21 cellular contexts compared by ENCODE assay signal in the genomic region with DNA sequence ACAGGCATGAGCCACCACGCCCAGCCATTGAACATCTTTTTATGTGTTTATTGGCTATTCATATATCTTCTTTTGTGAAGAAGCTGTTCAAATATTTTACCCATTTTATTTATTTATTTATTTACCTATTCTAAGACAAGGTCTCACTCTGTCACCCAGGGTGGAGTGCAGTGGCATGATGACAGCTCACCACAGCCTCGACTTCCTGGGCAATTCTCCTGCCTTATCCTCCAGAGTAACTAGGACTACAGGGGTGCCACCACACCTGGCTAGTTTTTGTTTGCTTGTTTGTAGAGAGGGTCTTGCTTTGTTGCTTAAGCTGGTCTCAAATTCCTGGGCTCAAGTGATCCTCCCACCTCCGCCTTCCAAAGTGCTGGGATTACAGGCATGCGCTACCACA. TPM values are rescaled to one million over a fixed set of nuclear protein-coding genes. Genes with fewer than 3 reads are reported as not detected.
DNase-seq lines count a peak whose midpoint lies in the region; ATAC-seq and TF ChIP-seq lines count a peak whose summit lies in the region.
"Had no signal": no experiment of that assay in that cellular context is flagged by ENCODE, and none has a peak within 500 bp of the region (broad histone marks: within the 10 kb centered on the region; RNA-seq: fewer than 3 reads in every experiment).

No MANE protein-coding gene starts in this region.

- no peak for TF ChIP-seq CTCF in smooth muscle cell (IDR thresholded peaks at IDR 0.05; ENCODE audit: borderline replicate concordance, insufficient read depth, poor library complexity, severe bottlenecking)

- H3K4me3 Mint-ChIP-seq in T-helper 1 cell treated with Interleukin-12 subunit alpha and Interleukin-12 subunit beta and Interleukin-4 antibody, amounts not matched to agents 30 μg/mL and 1 μg/mL, for 36 hours, result peak overlapping the region; percentile 35
- H3K4me3 Mint-ChIP-seq in IgD-negative memory B cell, result peak overlapping the region in 3 of 4 donors; percentile 46 to 75 (median 69)
- peak overlapping the region; percentile 39 to 75 for H3K4me3 Mint-ChIP-seq in activated T-cell treated with anti-CD3 and anti-CD28 coated beads, Interleukin-2, amount 50 U/mL, for 72 hours
- peak overlapping the region; percentile 50 for H3K4me3 Mint-ChIP-seq in memory B cell
- H3K4me3 Mint-ChIP-seq: GM23338 had no signal

- H3K9ac ChIP-seq in smooth muscle cell (ENCODE audit: low read depth), result no peak overlapping the region

- peaks cover 3% of the 10 kb centered on the region for H3K27me3 Mint-ChIP-seq in T-helper 1 cell treated with Interleukin-12 subunit alpha and Interleukin-12 subunit beta and Interleukin-4 antibody, amounts not matched to agents 30 μg/mL and 1 μg/mL, for 36 hours (ENCODE audit: low read depth)
- H3K27me3 Mint-ChIP-seq in IgD-negative memory B cell, result no peaks in the 10 kb centered on the region
- H3K27me3 Mint-ChIP-seq in activated T-cell treated with anti-CD3 and anti-CD28 coated beads, Interleukin-2, amount 50 U/mL, for 72 hours (ENCODE audit: low read depth), result no peaks in the 10 kb centered on the region
- no peaks in the 10 kb centered on the region for H3K27me3 Mint-ChIP-seq in memory B cell
- H3K27me3 Mint-ChIP-seq: natural killer cell treated with Interleukin-12 subunit alpha and Interleukin-12 subunit beta and Interleukin-15 and Interleukin-18, amount 100 ng/mL, for 72 hours had no signal

- H3K36me3 Mint-ChIP-seq in T-helper 1 cell treated with Interleukin-12 subunit alpha and Interleukin-12 subunit beta and Interleukin-4 antibody, amounts not matched to agents 30 μg/mL and 1 μg/mL, for 36 hours (ENCODE audit: low read depth), result peaks cover 2% of the 10 kb centered on the region
- peaks cover 3% of the 10 kb centered on the region for H3K36me3 Mint-ChIP-seq in IgD-negative memory B cell
- H3K36me3 Mint-ChIP-seq in activated T-cell treated with anti-CD3 and anti-CD28 coated beads, Interleukin-2, amount 50 U/mL, for 72 hours (ENCODE audit: insufficient read depth in 2 of 2), result no peaks in the 10 kb centered on the region
- no peaks in the 10 kb centered on the region for H3K36me3 Mint-ChIP-seq in memory B cell
- H3K36me3 Mint-ChIP-seq: natural killer cell treated with Interleukin-12 subunit alpha and Interleukin-12 subunit beta and Interleukin-15 and Interleukin-18, amount 100 ng/mL, for 72 hours had no signal

- no peak overlapping the region for H3K27ac ChIP-seq in smooth muscle cell (ENCODE audit: low read depth)
- H3K27ac ChIP-seq: heart left ventricle, HL-60 had no signal

- H2AFZ ChIP-seq in smooth muscle cell (ENCODE audit: low read depth), result no peak overlapping the region
- H2AFZ ChIP-seq: GM23338 had no signal

- H3K4me3 ChIP-seq in smooth muscle cell, result no peak overlapping the region
- H3K4me3 ChIP-seq: GM23338, heart left ventricle, lung, skin epidermis, tibial nerve had no signal

- no peaks in the 10 kb centered on the region for H3K4me1 ChIP-seq in smooth muscle cell (ENCODE audit: low read depth)

- peaks cover 37% of the 10 kb centered on the region for H3K4me1 Mint-ChIP-seq in T-helper 1 cell treated with Interleukin-12 subunit alpha and Interleukin-12 subunit beta and Interleukin-4 antibody, amounts not matched to agents 30 μg/mL and 1 μg/mL, for 36 hours (ENCODE audit: low read depth)
- H3K4me1 Mint-ChIP-seq in IgD-negative memory B cell, result peaks cover 24 to 36% (median 27%) of the 10 kb centered on the region in 3 donors
- peaks cover 58% of the 10 kb centered on the region for H3K4me1 Mint-ChIP-seq in activated T-cell treated with anti-CD3 and anti-CD28 coated beads, Interleukin-2, amount 50 U/mL, for 72 hours (ENCODE audit: low read depth)
- peaks cover 23% of the 10 kb centered on the region for H3K4me1 Mint-ChIP-seq in memory B cell
- H3K4me1 Mint-ChIP-seq: GM23338 had no signal

- H3K36me3 ChIP-seq in smooth muscle cell (ENCODE audit: low read depth), result no peaks in the 10 kb centered on the region
- H3K36me3 ChIP-seq: heart left ventricle, tibial nerve had no signal

- H3F3A ChIP-seq in smooth muscle cell (ENCODE audit: low read depth), result no peaks in the 10 kb centered on the region

- 81% methylated on average over 4 of the region's 4 CpGs for WGBS in smooth muscle cell (ENCODE audit: low lambda C conversion rate)

- no peaks in the 10 kb centered on the region for H3K27me3 ChIP-seq in smooth muscle cell (ENCODE audit: low read depth)
- H3K27me3 ChIP-seq: heart left ventricle, tibial nerve had no signal

- H3K79me2 ChIP-seq in smooth muscle cell (ENCODE audit: low read depth), result no peaks in the 10 kb centered on the region

- H4K20me1 ChIP-seq in smooth muscle cell (ENCODE audit: low read depth), result no peaks in the 10 kb centered on the region

- peak overlapping the region; percentile 67 for H3K27ac Mint-ChIP-seq in T-helper 1 cell treated with Interleukin-12 subunit alpha and Interleukin-12 subunit beta and Interleukin-4 antibody, amounts not matched to agents 30 μg/mL and 1 μg/mL, for 36 hours
- peak overlapping the region; percentile 31 to 96 (median 92) for H3K27ac Mint-ChIP-seq in IgD-negative memory B cell
- H3K27ac Mint-ChIP-seq in activated T-cell treated with anti-CD3 and anti-CD28 coated beads, Interleukin-2, amount 50 U/mL, for 72 hours, result no peak overlapping the region
- H3K27ac Mint-ChIP-seq in memory B cell, result peak overlapping the region; percentile 85
- H3K27ac Mint-ChIP-seq: GM23338 had no signal

- no peak overlapping the region for H3K4me2 ChIP-seq in smooth muscle cell
- H3K4me2 ChIP-seq: GM23338 had no signal

- peaks cover 3% of the 10 kb centered on the region for H3K9me3 Mint-ChIP-seq in T-helper 1 cell treated with Interleukin-12 subunit alpha and Interleukin-12 subunit beta and Interleukin-4 antibody, amounts not matched to agents 30 μg/mL and 1 μg/mL, for 36 hours
- H3K9me3 Mint-ChIP-seq in IgD-negative memory B cell, result no peaks in the 10 kb centered on the region
- no peaks in the 10 kb centered on the region for H3K9me3 Mint-ChIP-seq in activated T-cell treated with anti-CD3 and anti-CD28 coated beads, Interleukin-2, amount 50 U/mL, for 72 hours
- H3K9me3 Mint-ChIP-seq in memory B cell, result no peaks in the 10 kb centered on the region
- H3K9me3 Mint-ChIP-seq: GM23338; natural killer cell treated with Interleukin-12 subunit alpha and Interleukin-12 subunit beta and Interleukin-15 and Interleukin-18, amount 100 ng/mL, for 72 hours had no signal

- no peak for DNase-seq in T-helper 1 cell
- DNase-seq in activated T-cell treated with anti-CD3 and anti-CD28 coated beads, Interleukin-2, amount 50 U/mL, for 72 hours, result no peak
- DNase-seq in memory B cell (ENCODE audit: low spot score in 2 of 2), result no peak
- DNase-seq in NCI-H146 (lab: John Stamatoyannopoulos, UW), result no peak
- no peak for DNase-seq in smooth muscle cell (lab: John Stamatoyannopoulos, UW; ENCODE audit: unreplicated experiment)
- no peak for DNase-seq in H4 (ENCODE audit: low spot score)
- DNase-seq: 8988T, DMS 273 treated with DMSO at 0.1 percent for 48 hours, GF-D8, heart left ventricle, NCI-H510A treated with DMSO at 0.1 percent for 48 hours, posterior cingulate gyrus had no signal

- ATAC-seq in activated T-cell treated with anti-CD3 and anti-CD28 coated beads, Interleukin-2, amount 50 U/mL, for 72 hours (replicated peaks in 1 of 2), result peak in 1 of 2 donors; percentile 1
- no peak for ATAC-seq in memory B cell (ENCODE audit: low read depth)
- ATAC-seq: GM23338, heart left ventricle, SK-N-SH treated with all-trans-retinoic acid at 6 μM for 48 hours had no signal

- no peaks in the 10 kb centered on the region for H3K9me3 ChIP-seq in smooth muscle cell (replicated peaks; ENCODE audit: low read depth)
- H3K9me3 ChIP-seq: heart left ventricle, tibial nerve had no signal

RNA-seq across cellular contexts. Expression of gene NAIF1, which starts 33.5 kb away (rescaled TPM):
- polyA plus RNA-seq in IgD-negative memory B cell (12.7 TPM), smooth muscle cell (6.7 and 8.9 TPM in 2 replicates)
- 10 to 100 TPM; 11.9 to 17.9 TPM for total RNA-seq in activated T-cell treated with anti-CD3 and anti-CD28 coated beads, Interleukin-2, amount 50 U/mL, for 72 hours
- total RNA-seq in smooth muscle cell, result 3.8 and 5.2 TPM in 2 replicates
- total RNA-seq in H4 (2014; rRNA removed; shearing (Covaris generic)), result 6.5 and 12.3 TPM in 2 replicates

RNA-seq across cellular contexts. Expression of gene SLC25A25, which starts 34.4 kb away (rescaled TPM):
- polyA plus RNA-seq in IgD-negative memory B cell (7.4 TPM), smooth muscle cell (19.9 and 20.5 TPM in 2 replicates)
- total RNA-seq in activated T-cell treated with anti-CD3 and anti-CD28 coated beads, Interleukin-2, amount 50 U/mL, for 72 hours, result 10 to 100 TPM in 1 of 2 donors, 1 to 10 TPM in 1; 9.7 to 11.2 TPM
- 15.7 and 20.6 TPM in 2 replicates for total RNA-seq in smooth muscle cell
- total RNA-seq in H4 (2014; rRNA removed; shearing (Covaris generic)), result 4.7 and 5.8 TPM in 2 replicates

RNA-seq across cellular contexts. Expression of gene EEIG1, which starts 52.8 kb away (rescaled TPM):
- polyA plus RNA-seq in IgD-negative memory B cell, result 90.5 TPM
- 10 to 100 TPM; 59.2 to 75.1 TPM for total RNA-seq in activated T-cell treated with anti-CD3 and anti-CD28 coated beads, Interleukin-2, amount 50 U/mL, for 72 hours
- total RNA-seq in smooth muscle cell, result 9.2 and 21.2 TPM in 2 replicates
- 18.1 and 19.4 TPM in 2 replicates for polyA plus RNA-seq in smooth muscle cell
- 7.6 and 10.6 TPM in 2 replicates for total RNA-seq in H4 (2014; rRNA removed; shearing (Covaris generic))
